ENCODE assay signal across 16 cellular contexts in genomic region chr12:30978639-30979038, GRCh38. TPM values are rescaled to one million over a fixed set of nuclear protein-coding genes. Genes with fewer than 3 reads are reported as not detected.
DNase-seq lines count a peak whose midpoint lies in the region; ATAC-seq, FAIRE-seq and TF ChIP-seq lines count a peak whose summit lies in the region.
"Had no signal": no experiment of that assay in that cellular context is flagged by ENCODE, and none has a peak within 500 bp of the region (broad histone marks: within the 10 kb centered on the region; RNA-seq: fewer than 3 reads in every experiment).

No MANE protein-coding gene starts in this region.

- no peak for TF ChIP-seq EP300 in H1 (IDR thresholded peaks at IDR 0.05; ENCODE audit: borderline replicate concordance in 1 of 2, low read depth in 2 of 2, low read length in 2 of 2)

- CTCF ChIA-PET in H1 (lab: Charles Lee; ENCODE audit: partially characterized antibody): interaction anchor here (1.3 to 21.1 kb wide), 6 partner anchors 8 to 294 kb away, joined by 3 to 385 read pairs (median 86); no protein-coding TSS in a partner anchor

- no peak overlapping the region for H2BK12ac ChIP-seq in H1 (ENCODE audit: low read depth, low read length)

- H2AFZ ChIP-seq in H1 (ENCODE audit: low read length): no peak overlapping the region

- intact Hi-C loops in heart right ventricle (cut with DNase I): no loop called here
- intact Hi-C loops in left cardiac atrium (cut with DNase I): no loop called here
- intact Hi-C loops in left ventricle myocardium inferior (cut with micrococcal nuclease): no loop called here

- TF ChIP-seq CTCF in heart right ventricle (IDR thresholded peaks at IDR 0.05) (no peak), H1 (IDR thresholded peaks at IDR 0.05; ENCODE audit: control extremely low read depth in 1 of 3, insufficient read depth in 1 of 3, low read depth in 1 of 3, low read length in 3 of 3) (no peak), left ventricle myocardium inferior (IDR thresholded peaks at IDR 0.05; ENCODE audit: borderline replicate concordance) (no peak), Peyer's patch (IDR thresholded peaks at IDR 0.05) (no peak)

- no peak overlapping the region for H2BK5ac ChIP-seq in H1 (ENCODE audit: low read depth, low read length)

- no peak overlapping the region for H3K4ac ChIP-seq in H1 (replicated peaks; ENCODE audit: insufficient read length, low read depth, low read length)

- H3K4me3 ChIP-seq in heart right ventricle (no peak overlapping the region), H1 (ENCODE audit: extremely low read depth in 1 of 4, insufficient read depth in 2 of 4, low read depth in 3 of 4, low read length in 4 of 4) (no peak overlapping the region), left ventricle myocardium inferior (no peak overlapping the region), Peyer's patch (no peak overlapping the region)

- no peak overlapping the region; the same call in 1 of the 2 replicates for H4K8ac ChIP-seq in H1 (ENCODE audit: extremely low read depth, insufficient read depth, low read length)

- no peak for FAIRE-seq in H1 (lab: Jason Lieb, UNC)
- FAIRE-seq: D721Med had no signal

- H3K27me3 ChIP-seq in heart right ventricle (no peaks in the 10 kb centered on the region), H1 (replicated peaks in 1 of 4; ENCODE audit: control insufficient read depth in 3 of 4, extremely low read depth in 1 of 4, insufficient read depth in 3 of 4, low read length in 3 of 4) (no peaks in the 10 kb centered on the region), left ventricle myocardium inferior (ENCODE audit: low read depth) (no peaks in the 10 kb centered on the region), Peyer's patch (no peaks in the 10 kb centered on the region)

- TF ChIP-seq RAD21 in H1 (IDR thresholded peaks at IDR 0.05 in 1 of 2, conservative IDR thresholded peaks at IDR 0.05 in 1 of 2; ENCODE audit: low read depth in 2 of 2, low read length in 2 of 2): no peak

- H2BK15ac ChIP-seq in H1 (ENCODE audit: low read length): no peak overlapping the region

- H3K4me2 ChIP-seq in H1 (ENCODE audit: insufficient read depth in 1 of 2, low read depth in 2 of 2, low read length in 2 of 2): no peak overlapping the region

- H4K20me1 ChIP-seq in H1 (replicated peaks in 1 of 2; ENCODE audit: control insufficient read depth in 1 of 2, insufficient read depth in 2 of 2, low read length in 2 of 2): peaks cover 0 to 9% of the 10 kb centered on the region in 2 experiments

- H4K5ac ChIP-seq in H1 (ENCODE audit: insufficient read length, low read depth, low read length): no peak overlapping the region

- H2BK120ac ChIP-seq in H1 (replicated peaks; ENCODE audit: low read depth, low read length): no peak overlapping the region

- H3K27ac ChIP-seq in heart right ventricle (no peak overlapping the region), H1 (ENCODE audit: low read depth, low read length) (no peak overlapping the region), left ventricle myocardium inferior (replicated peaks) (peak overlapping the region; percentile 38), substantia nigra (ENCODE audit: low read depth, low read length, poor library complexity, severe bottlenecking) (peak overlapping the region; percentile 19), Peyer's patch (no peak overlapping the region)

- no peaks in the 10 kb centered on the region for H3K79me1 ChIP-seq in H1 (ENCODE audit: low read depth, low read length)

- no peak overlapping the region for H2BK20ac ChIP-seq in H1 (ENCODE audit: low read length)

- H2AK5ac ChIP-seq in H1 (ENCODE audit: low read depth, low read length): peak overlapping the region; percentile 96

- H3K18ac ChIP-seq in H1 (ENCODE audit: extremely low read depth, low read length): no peak overlapping the region

- no peak overlapping the region for H3K9ac ChIP-seq in H1 (replicated peaks in 1 of 4; ENCODE audit: extremely low read depth in 1 of 4, low read depth in 3 of 4, low read length in 3 of 4)

- H3K56ac ChIP-seq in H1 (replicated peaks; ENCODE audit: insufficient read length, low read depth, low read length): no peak overlapping the region

- H3K23ac ChIP-seq in H1 (ENCODE audit: insufficient read length): no peak overlapping the region

- H3K36me3 ChIP-seq in heart right ventricle (no peaks in the 10 kb centered on the region), H1 (ENCODE audit: control insufficient read depth in 2 of 4, insufficient read depth in 4 of 4, low read length in 3 of 4) (no peaks in the 10 kb centered on the region), left ventricle myocardium inferior (no peaks in the 10 kb centered on the region), Peyer's patch (no peaks in the 10 kb centered on the region)

- no peaks in the 10 kb centered on the region for H3K79me2 ChIP-seq in H1 (ENCODE audit: control insufficient read depth in 1 of 2, insufficient read depth in 2 of 2, low read length in 2 of 2)

- no peak overlapping the region for H4K91ac ChIP-seq in H1 (replicated peaks; ENCODE audit: insufficient read length, low read length)

- WGBS in heart right ventricle, 2 donors: 66 to 72% methylated on average over 7 of the region's 7 CpGs
- 90% methylated on average over 7 of the region's 7 CpGs; no CpG with 5 or more reads in 1 of the 2 experiments for WGBS in H1 (ENCODE audit: extremely low coverage in 1 of 2, insufficient coverage in 1 of 2, insufficient read length in 1 of 2, insufficient replicate concordance in 2 of 2, low coverage in 1 of 2, low lambda C conversion rate in 2 of 2, missing lambda C conversion rate in 1 of 2), 2 experiments

- no peaks in the 10 kb centered on the region for H3K23me2 ChIP-seq in H1 (ENCODE audit: low read depth, low read length)

- POLR2A ChIA-PET in H1 (lab: Charles Lee; ENCODE audit: partially characterized antibody): no interaction called here

- peak in 7 of 8 donors; percentile 14 to 59 (median 24) for ATAC-seq in heart right ventricle
- no peak for ATAC-seq in left cardiac atrium
- ATAC-seq: PC-3 had no signal

- H3K4me1 ChIP-seq in heart right ventricle (peaks cover 0 to 38% (median 5%) of the 10 kb centered on the region in 9 donors), H1 (replicated peaks in 1 of 4; ENCODE audit: control insufficient read depth in 3 of 4, insufficient read depth in 4 of 4, low read length in 3 of 4) (peaks cover 2 to 17% (median 7%) of the 10 kb centered on the region in 4 experiments), left ventricle myocardium inferior (peaks cover 29% of the 10 kb centered on the region), Peyer's patch (no peaks in the 10 kb centered on the region)

- H3K9me3 ChIP-seq in heart right ventricle (no peaks in the 10 kb centered on the region), H1 (ENCODE audit: insufficient read depth in 2 of 2, low read depth in 1 of 2, low read length in 1 of 2) (no peaks in the 10 kb centered on the region), left ventricle myocardium inferior (replicated peaks) (no peaks in the 10 kb centered on the region), Peyer's patch (no peaks in the 10 kb centered on the region)

- DNase-seq in heart right ventricle (peak; percentile 32 to 74), left cardiac atrium (no peak), H1 (ENCODE audit: low read depth in 1 of 2, low spot score in 2 of 2) (no peak), left ventricle myocardium inferior (peak; percentile 77), substantia nigra (lab: John Stamatoyannopoulos, UW) (peak in 1 of 49 donors; percentile 10), Peyer's patch (no peak), CD1c-positive myeloid dendritic cell (ENCODE audit: extremely low spot score) (no peak)
- DNase-seq: C1 segment of cervical spinal cord, DMS79 treated with DMSO at 0.1 percent for 48 hours, KBM-7, NCI-H1694 treated with DMSO at 0.1 percent for 48 hours, NCI-H226, NCI-H524 treated with DMSO at 0.1 percent for 48 hours, PC-3 had no signal

- no peak overlapping the region for H3K14ac ChIP-seq in H1 (ENCODE audit: insufficient read length)

- no peak for TF ChIP-seq POLR2A in H1 (IDR thresholded peaks at IDR 0.05; ENCODE audit: control extremely low read depth in 1 of 2, low read depth in 2 of 2, low read length in 2 of 2)
- TF ChIP-seq POLR2A in Peyer's patch (IDR thresholded peaks at IDR 0.05): no peak

TF ChIP-seq in H1, 55 proteins besides CTCF, POLR2A, EP300 and RAD21 (continues in another document):
- TF ChIP-seq, protein P1, sequence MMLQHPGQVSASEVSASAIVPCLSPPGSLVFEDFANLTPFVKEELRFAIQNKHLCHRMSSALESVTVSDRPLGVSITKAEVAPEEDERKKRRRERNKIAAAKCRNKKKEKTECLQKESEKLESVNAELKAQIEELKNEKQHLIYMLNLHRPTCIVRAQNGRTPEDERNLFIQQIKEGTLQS (IDR thresholded peaks at IDR 0.05; ENCODE audit: insufficient read depth, low read depth, low read length): no peak
- TF ChIP-seq CEBPB (IDR thresholded peaks at IDR 0.05; ENCODE audit: low read depth, low read length): peak; percentile 38; the same call in 1 of the 2 replicates
- TF ChIP-seq POLR2AphosphoS5 (IDR thresholded peaks at IDR 0.05; ENCODE audit: low read depth, low read length): no peak
- no peak for TF ChIP-seq EGR1 (IDR thresholded peaks at IDR 0.05; ENCODE audit: borderline replicate concordance, low read depth, low read length)

RNA-seq across cellular contexts. Expression of gene TSPAN11, which starts 52.1 kb away (rescaled TPM):
- total RNA-seq in heart right ventricle (1 to 10 TPM in 6 of 10 donors, under 1 TPM in 4; 0.60 to 2.9 (median 1.1) TPM), left cardiac atrium (1 to 10 TPM; 2.5 to 3.8 TPM), left ventricle myocardium inferior (1.7 TPM), Peyer's patch (10 to 100 TPM in 1 of 4 donors, 1 to 10 TPM in 2, under 1 TPM in 1; 0.18 to 12.4 (median 1.5) TPM)
- polyA plus RNA-seq in heart right ventricle (under 1 TPM; 0.66 to 0.67 TPM), H1 (2011; rRNA removed) (7.3 and 8.2 TPM in 2 replicates)
- 3.9 and 4.0 TPM in 2 replicates for total RNA-seq in H1 (2021; fragmentation: NEBNext Ultra II Directional; extraction: Animal tissue kit (Norgen Biotek cat#: 25700))
- polyA plus RNA-seq in H1 (2011; cell fraction: cytosol; rRNA removed): 4.9 TPM
- 10.5 TPM for polyA plus RNA-seq in H1 (2011; cell fraction: nucleus; rRNA removed)
- 3.3 to 7.0 TPM (median 5.5 TPM) in 4 replicates for polyA plus RNA-seq in H1 (2012, experiment 1 of 2)
- polyA plus RNA-seq in H1 (2012, experiment 2 of 2): 3.4 TPM
- polyA plus RNA-seq in H1 (2013, experiment 1 of 2): 2.2 TPM
- polyA plus RNA-seq in H1 (2013, experiment 2 of 2): 2.6 TPM
- polyA minus RNA-seq in H1 (2011; rRNA and poly(A)+ RNA removed): 5.0 and 7.4 TPM in 2 replicates
- 3.3 TPM for polyA minus RNA-seq in H1 (2011; cell fraction: cytosol; rRNA and poly(A)+ RNA removed)
- polyA minus RNA-seq in H1 (2011; cell fraction: nucleus; rRNA and poly(A)+ RNA removed): 9.6 TPM
- total RNA-seq: PC-3, SK-MEL-5 had no signal

Comparison
In these comparisons a context has a peak if more than half of its experiments do, and no peak if none do; other contexts are left out.
1. ATAC-seq: peak in heart right ventricle (7 of 8); none in left cardiac atrium (0 of 2).
2. DNase-seq: peak in heart right ventricle (2 of 2) and left ventricle myocardium inferior (single experiment); none in left cardiac atrium (single experiment), H1 (0 of 2), Peyer's patch (0 of 3) and CD1c-positive myeloid dendritic cell (single experiment).
3. H3K27ac ChIP-seq: peak in left ventricle myocardium inferior (single experiment) and substantia nigra (single experiment); none in heart right ventricle (0 of 10), H1 (single experiment) and Peyer's patch (0 of 4).